ENCODE assay signal across 8 cellular contexts in genomic region chr20:38825901-38826625, GRCh38. TPM values are rescaled to one million over a fixed set of nuclear protein-coding genes. Genes with fewer than 3 reads are reported as not detected.
DNase-seq lines count a peak whose midpoint lies in the region; ATAC-seq, FAIRE-seq and TF ChIP-seq lines count a peak whose summit lies in the region.

No MANE protein-coding gene starts in this region.

- peak overlapping the region; percentile 83 for H2BK20ac ChIP-seq in H1 (ENCODE audit: low read length)

- H3K27me3 ChIP-seq in cardiac muscle cell = no peaks in the 10 kb centered on the region
- no peaks in the 10 kb centered on the region for H3K27me3 ChIP-seq in H1 (replicated peaks in 1 of 4; ENCODE audit: control insufficient read depth in 3 of 4, extremely low read depth in 1 of 4, insufficient read depth in 3 of 4, low read length in 3 of 4)
- no peaks in the 10 kb centered on the region for H3K27me3 ChIP-seq in thyroid gland

- H3K23me2 ChIP-seq in H1 (ENCODE audit: low read depth, low read length) = no peaks in the 10 kb centered on the region; the same call in 1 of the 2 replicates

- H2AFZ ChIP-seq in H1 (ENCODE audit: low read length) = peak overlapping the region; percentile 60

- CTCF ChIA-PET in H1 (lab: Charles Lee; ENCODE audit: partially characterized antibody) = interaction anchor here (0.7 to 2.2 kb wide), 8 partner anchors 8 to 177 kb away, joined by 3 to 9 read pairs (median 3); no protein-coding TSS in a partner anchor

- no peaks in the 10 kb centered on the region for H3K79me2 ChIP-seq in H1 (ENCODE audit: control insufficient read depth in 1 of 2, insufficient read depth in 2 of 2, low read length in 2 of 2)

- 54% methylated on average over 8 of the region's 9 CpGs; no CpG with 5 or more reads in 1 of the 2 experiments for WGBS in H1 (ENCODE audit: extremely low coverage in 1 of 2, insufficient coverage in 1 of 2, insufficient read length in 1 of 2, insufficient replicate concordance in 2 of 2, low coverage in 1 of 2, low lambda C conversion rate in 2 of 2, missing lambda C conversion rate in 1 of 2), 2 experiments
- 16 to 26% methylated on average over 8 to 9 of the region's 9 CpGs for WGBS in thyroid gland, 2 donors

- no peak for TF ChIP-seq CTCF in cardiac muscle cell (IDR thresholded peaks at IDR 0.05; ENCODE audit: low read depth, low read length)
- no peak for TF ChIP-seq CTCF in H1 (IDR thresholded peaks at IDR 0.05; ENCODE audit: control extremely low read depth in 1 of 3, insufficient read depth in 1 of 3, low read depth in 1 of 3, low read length in 3 of 3)
- TF ChIP-seq CTCF in thyroid gland (IDR thresholded peaks at IDR 0.05) = no peak

- no peaks in the 10 kb centered on the region for H4K20me1 ChIP-seq in H1 (replicated peaks in 1 of 2; ENCODE audit: control insufficient read depth in 1 of 2, insufficient read depth in 2 of 2, low read length in 2 of 2)

- no peak overlapping the region for H3K9ac ChIP-seq in H1 (replicated peaks in 1 of 4; ENCODE audit: extremely low read depth in 1 of 4, low read depth in 3 of 4, low read length in 3 of 4)

- H3K79me1 ChIP-seq in H1 (ENCODE audit: low read depth, low read length) = no peaks in the 10 kb centered on the region

- no peak overlapping the region for H4K8ac ChIP-seq in H1 (ENCODE audit: extremely low read depth, insufficient read depth, low read length)

- FAIRE-seq in H1 (lab: Jason Lieb, UNC) = no peak

- no peak for TF ChIP-seq RAD21 in H1 (IDR thresholded peaks at IDR 0.05 in 1 of 2, conservative IDR thresholded peaks at IDR 0.05 in 1 of 2; ENCODE audit: low read depth in 2 of 2, low read length in 2 of 2)

- H2BK15ac ChIP-seq in H1 (ENCODE audit: low read length) = no peak overlapping the region; the same call in 1 of the 2 replicates

- DNase-seq in cardiac muscle cell (ENCODE audit: low read depth in 1 of 2, low spot score in 1 of 2) = peak; percentile 70 to 76
- no peak for DNase-seq in Right ventricle myocardium superior
- peak; percentile 94 for DNase-seq in NCI-H345 (lab: John Stamatoyannopoulos, UW)
- no peak for DNase-seq in H1 (ENCODE audit: low read depth in 1 of 2, low spot score in 2 of 2)
- DNase-seq in thyroid gland = peak; percentile 23 to 31

- H3K9me3 ChIP-seq in cardiac muscle cell (ENCODE audit: low read depth) (no peaks in the 10 kb centered on the region), H1 (ENCODE audit: insufficient read depth in 2 of 2, low read depth in 1 of 2, low read length in 1 of 2) (no peaks in the 10 kb centered on the region), thyroid gland (no peaks in the 10 kb centered on the region)

- TF ChIP-seq EP300 in H1 (IDR thresholded peaks at IDR 0.05; ENCODE audit: borderline replicate concordance in 1 of 2, low read depth in 2 of 2, low read length in 2 of 2) = no peak

- peak overlapping the region; percentile 10 for H4K5ac ChIP-seq in H1 (ENCODE audit: insufficient read length, low read depth, low read length)

- H3K27ac ChIP-seq in cardiac muscle cell (no peak overlapping the region), H1 (ENCODE audit: low read depth, low read length) (no peak overlapping the region), thyroid gland (no peak overlapping the region)

- peak overlapping the region; percentile 65 for H2BK120ac ChIP-seq in H1 (replicated peaks; ENCODE audit: low read depth, low read length)

- H3K23ac ChIP-seq in H1 (ENCODE audit: insufficient read length) = no peak overlapping the region

- H3K56ac ChIP-seq in H1 (replicated peaks; ENCODE audit: insufficient read length, low read depth, low read length) = no peak overlapping the region

- no peak overlapping the region for H3K14ac ChIP-seq in H1 (ENCODE audit: insufficient read length)

- no peak overlapping the region for H3K4me3 ChIP-seq in cardiac muscle cell
- peak overlapping the region in 2 of 4 experiments; percentile 10 to 19; a peak in 2 of 8 replicates for H3K4me3 ChIP-seq in H1 (ENCODE audit: extremely low read depth in 1 of 4, insufficient read depth in 2 of 4, low read depth in 3 of 4, low read length in 4 of 4)
- H3K4me3 ChIP-seq in thyroid gland (replicated peaks in 1 of 3) = no peak overlapping the region

- peak overlapping the region; percentile 71 for H4K91ac ChIP-seq in H1 (replicated peaks; ENCODE audit: insufficient read length, low read length)

- TF ChIP-seq POLR2A in H1 (IDR thresholded peaks at IDR 0.05; ENCODE audit: control extremely low read depth in 1 of 2, low read depth in 2 of 2, low read length in 2 of 2) (no peak), thyroid gland (IDR thresholded peaks at IDR 0.05) (no peak)

- peak overlapping the region; percentile 57 to 63 for H3K4me2 ChIP-seq in H1 (ENCODE audit: insufficient read depth in 1 of 2, low read depth in 2 of 2, low read length in 2 of 2)

- ATAC-seq in Right ventricle myocardium superior (ENCODE audit: poor library complexity) = no peak
- no peak for ATAC-seq in HG02973 (IDR thresholded peaks at IDR 0.05; ENCODE audit: unreplicated experiment)
- ATAC-seq in HG03039 (IDR thresholded peaks at IDR 0.05; ENCODE audit: unreplicated experiment) = no peak
- no peak for ATAC-seq in HG03442 (IDR thresholded peaks at IDR 0.05; ENCODE audit: unreplicated experiment)

- peak overlapping the region; percentile 5; the same call in 1 of the 2 replicates for H2BK12ac ChIP-seq in H1 (ENCODE audit: low read depth, low read length)

- H3K4ac ChIP-seq in H1 (replicated peaks; ENCODE audit: insufficient read length, low read depth, low read length) = peak overlapping the region; percentile 27

- H3K36me3 ChIP-seq in cardiac muscle cell = no peaks in the 10 kb centered on the region
- H3K36me3 ChIP-seq in H1 (ENCODE audit: control insufficient read depth in 2 of 4, insufficient read depth in 4 of 4, low read length in 3 of 4) = no peaks in the 10 kb centered on the region
- H3K36me3 ChIP-seq in thyroid gland = no peaks in the 10 kb centered on the region

- POLR2A ChIA-PET in H1 (lab: Charles Lee; ENCODE audit: partially characterized antibody) = interaction anchor here (0.7 to 1.2 kb wide), 6 partner anchors 8 to 47 kb away, joined by 3 to 6 read pairs (median 4); partner anchors contain the start of gene PPP1R16B

- H3K4me1 ChIP-seq in cardiac muscle cell (ENCODE audit: low read depth) = peaks cover 12% of the 10 kb centered on the region
- peaks cover 8 to 17% (median 14%) of the 10 kb centered on the region in 4 experiments; a peak in 6 of 7 replicates for H3K4me1 ChIP-seq in H1 (replicated peaks in 1 of 4; ENCODE audit: control insufficient read depth in 3 of 4, insufficient read depth in 4 of 4, low read length in 3 of 4)
- peaks cover 8 to 23% of the 10 kb centered on the region in 2 donors for H3K4me1 ChIP-seq in thyroid gland

- no peak overlapping the region for H2AK5ac ChIP-seq in H1 (ENCODE audit: low read depth, low read length)

- no peak overlapping the region for H2BK5ac ChIP-seq in H1 (ENCODE audit: low read depth, low read length)

- H3K18ac ChIP-seq in H1 (ENCODE audit: extremely low read depth, low read length) = no peak overlapping the region; the same call in 1 of the 2 replicates

- intact Hi-C loops in Right ventricle myocardium superior (cut with DNase I) (no loop called here), thyroid gland (cut with DNase I) (no loop called here)

TF ChIP-seq in H1, 55 proteins besides CTCF, POLR2A, EP300 and RAD21:
- peak; percentile 39; the same call in 1 of the 2 replicates for TF ChIP-seq CEBPB (IDR thresholded peaks at IDR 0.05; ENCODE audit: low read depth, low read length)
- TF ChIP-seq ZNF274 (IDR thresholded peaks at IDR 0.05; ENCODE audit: borderline replicate concordance, extremely low read depth, low read length) = no peak
- TF ChIP-seq ASH2L (IDR thresholded peaks at IDR 0.05; ENCODE audit: low read length) = peak; percentile 41

RNA-seq across cellular contexts. Expression of gene PPP1R16B, which starts 20.6 kb away (rescaled TPM):
- total RNA-seq in cardiac muscle cell = 0.07 and 0.15 TPM in 2 replicates
- polyA plus RNA-seq in cardiac muscle cell = 0.10 TPM in 1 of 2 replicates, not detected in the other
- total RNA-seq in Right ventricle myocardium superior = 6.8 TPM
- 8.9 and 9.7 TPM in 2 replicates for total RNA-seq in H1 (2021; fragmentation: NEBNext Ultra II Directional; extraction: Animal tissue kit (Norgen Biotek cat#: 25700))
- 2.6 and 3.8 TPM in 2 replicates for polyA plus RNA-seq in H1 (2011; rRNA removed)
- 3.9 TPM for polyA plus RNA-seq in H1 (2011; cell fraction: cytosol; rRNA removed)
- 7.3 TPM for polyA plus RNA-seq in H1 (2011; cell fraction: nucleus; rRNA removed)
- polyA plus RNA-seq in H1 (2012, experiment 1 of 2) = 3.3 to 4.7 TPM (median 4.1 TPM) in 4 replicates
- polyA plus RNA-seq in H1 (2012, experiment 2 of 2) = 5.1 TPM
- 7.4 TPM for polyA plus RNA-seq in H1 (2013, experiment 1 of 2)
- 7.5 TPM for polyA plus RNA-seq in H1 (2013, experiment 2 of 2)
- polyA minus RNA-seq in H1 (2011; rRNA and poly(A)+ RNA removed) = 7.7 and 10.3 TPM in 2 replicates
- 3.9 TPM for polyA minus RNA-seq in H1 (2011; cell fraction: cytosol; rRNA and poly(A)+ RNA removed)
- polyA minus RNA-seq in H1 (2011; cell fraction: nucleus; rRNA and poly(A)+ RNA removed) = 3.4 TPM
- 10 to 100 TPM in 2 of 4 donors, 1 to 10 TPM in 2; 6.3 to 14.4 (median 9.0) TPM for total RNA-seq in thyroid gland

Comparison
In these comparisons a context has a peak if more than half of its experiments do, and no peak if none do; other contexts are left out.
1. DNase-seq: peak in cardiac muscle cell (2 of 2), NCI-H345 (single experiment) and thyroid gland (2 of 2); none in Right ventricle myocardium superior (single experiment) and H1 (0 of 2).